Comparison of ENCODE assay signal across 11 cellular contexts in genomic region chr12:124556896-124557501, GRCh38. TPM values are rescaled to one million over a fixed set of nuclear protein-coding genes. Genes with fewer than 3 reads are reported as not detected.
DNase-seq lines count a peak whose midpoint lies in the region; ATAC-seq and TF ChIP-seq lines count a peak whose summit lies in the region.
"Had no signal": no experiment of that assay in that cellular context is flagged by ENCODE, and none has a peak within 500 bp of the region (broad histone marks: within the 10 kb centered on the region; RNA-seq: fewer than 3 reads in every experiment).

No MANE protein-coding gene starts in this region.

- no peak for ATAC-seq in left lung
- ATAC-seq: natural killer cell treated with Interleukin-12 subunit alpha and Interleukin-12 subunit beta and Interleukin-15 and Interleukin-18, amount 100 ng/mL, for 72 hours had no signal

- H3K27me3 ChIP-seq in left lung (no peaks in the 10 kb centered on the region), spleen (replicated peaks in 1 of 7) (no peaks in the 10 kb centered on the region), brain microvascular endothelial cell (replicated peaks) (no peaks in the 10 kb centered on the region)

- H3K4me1 ChIP-seq in HEK293 (ENCODE audit: control insufficient read depth, insufficient read depth, low read length) (peaks cover 15% of the 10 kb centered on the region), left lung (peaks cover 12 to 91% of the 10 kb centered on the region in 2 donors), spleen (peaks cover 29 to 100% (median 80%) of the 10 kb centered on the region in 6 donors)

- H3K27ac ChIP-seq in HEK293 (ENCODE audit: extremely low read depth, low read depth, low read length) (no peak overlapping the region), cingulate gyrus (ENCODE audit: low read depth, low read length) (peak overlapping the region; percentile 51), left lung (no peak overlapping the region), spleen (peak overlapping the region in 4 of 8 donors; percentile 13 to 29 (median 23)), brain microvascular endothelial cell (no peak overlapping the region)

- intact Hi-C loops in left lung (cut with DNase I) (no loop called here), spleen (cut with DNase I; ENCODE audit: low total_unique reads) (no loop called here)

- TF ChIP-seq POLR2A in spleen (IDR thresholded peaks at IDR 0.05) = no peak

- no peak for TF ChIP-seq CTCF in HEK293 (tag by site-specific recombination; IDR thresholded peaks at IDR 0.05)
- no peak for TF ChIP-seq CTCF in left lung (IDR thresholded peaks at IDR 0.05)
- TF ChIP-seq CTCF in spleen (IDR thresholded peaks at IDR 0.05 in 8 of 11, conservative IDR thresholded peaks at IDR 0.05 in 3 of 11) = no peak
- TF ChIP-seq CTCF in brain microvascular endothelial cell (IDR thresholded peaks at IDR 0.05; ENCODE audit: low read depth, low read length, missing control alignments) = no peak

- DNase-seq in left lung (peak; percentile 31 to 70), spleen (peak; percentile 66), NCI-H187 treated with DMSO at 0.1 percent for 48 hours (lab: John Stamatoyannopoulos, UW) (no peak), HCEC 1CT (no peak), brain microvascular endothelial cell (no peak)
- DNase-seq: activated CD4-positive, alpha-beta memory T cell treated with anti-CD3 and anti-CD28 coated beads, Interleukin-2, amount 10 ng/mL, durations not matched to agents 7 days and 5 days; cerebellar nuclear complex; Kasumi-1 had no signal

- H3K9me3 ChIP-seq in HEK293 (ENCODE audit: control insufficient read depth, insufficient read depth, low read depth, low read length) = no peaks in the 10 kb centered on the region
- peaks cover 0 to 1% of the 10 kb centered on the region in 2 donors for H3K9me3 ChIP-seq in left lung
- peaks cover 0 to 3% (median 0%) of the 10 kb centered on the region in 8 donors for H3K9me3 ChIP-seq in spleen

- no peak overlapping the region for H3K4me3 ChIP-seq in HEK293 (ENCODE audit: low read depth, low read length)
- no peak overlapping the region for H3K4me3 ChIP-seq in left lung
- no peak overlapping the region for H3K4me3 ChIP-seq in spleen
- H3K4me3 ChIP-seq in brain microvascular endothelial cell (ENCODE audit: low read depth, low read length) = no peak overlapping the region

- in situ Hi-C loops in brain microvascular endothelial cell (cut with HindIII; ENCODE audit: low pct_ligation_motif_present, low sequenced_read_pairs) = no loop called here

- H3K36me3 ChIP-seq in HEK293 (ENCODE audit: control insufficient read depth in 2 of 2, insufficient read depth in 1 of 2, low read length in 2 of 2) = no peaks in the 10 kb centered on the region
- H3K36me3 ChIP-seq in left lung = peaks cover 0 to 9% of the 10 kb centered on the region in 2 donors
- peaks cover 0 to 27% (median 0%) of the 10 kb centered on the region in 6 donors for H3K36me3 ChIP-seq in spleen
- H3K36me3 ChIP-seq in brain microvascular endothelial cell (replicated peaks) = no peaks in the 10 kb centered on the region

- CTCF ChIA-PET in HEK293 (lab: Yijun Ruan, JAX) = no interaction called here

- POLR2A ChIA-PET in HEK293 (lab: Yijun Ruan, JAX) = no interaction called here

- 74 to 85% (median 82%) methylated on average over 22 of the region's 22 CpGs for WGBS in spleen, 5 donors

TF ChIP-seq in HEK293, 187 proteins besides CTCF, POLR2A, EP300 and RAD21 (continues in another document):
- TF ChIP-seq ZNF704 (tag by site-specific recombination; IDR thresholded peaks at IDR 0.05) (no peak), ZBTB10 (tag by site-specific recombination; IDR thresholded peaks at IDR 0.05) (no peak), ZNF214 (tag by site-specific recombination; IDR thresholded peaks at IDR 0.05; ENCODE audit: borderline replicate concordance) (no peak), EGR2 (tag by site-specific recombination; IDR thresholded peaks at IDR 0.05; ENCODE audit: low read depth) (0 out of 2 replicates have a peak, but pooled peaks have one; percentile 7), KLF17 (tag by site-specific recombination; IDR thresholded peaks at IDR 0.05) (no peak), ZNF600 (tag by site-specific recombination; IDR thresholded peaks at IDR 0.05) (0 out of 2 replicates have a peak, but pooled peaks have one; percentile 13), ZNF692 (tag by site-specific recombination; IDR thresholded peaks at IDR 0.05) (no peak), ZBTB48 (tag by site-specific recombination; IDR thresholded peaks at IDR 0.05) (peak; percentile 29; the same call in 1 of the 2 replicates), ZNF23 (tag by site-specific recombination; IDR thresholded peaks at IDR 0.05; ENCODE audit: borderline replicate concordance) (no peak), ZNF175 (tag by site-specific recombination; IDR thresholded peaks at IDR 0.05) (no peak), KLF8 (tag by site-specific recombination; IDR thresholded peaks at IDR 0.05) (no peak), ZNF341 (tag by site-specific recombination; IDR thresholded peaks at IDR 0.05; ENCODE audit: low read depth) (0 out of 2 replicates have a peak, but pooled peaks have one; percentile 27), KLF9 (tag by site-specific recombination; IDR thresholded peaks at IDR 0.05; ENCODE audit: low read depth) (no peak), RBAK (tag by site-specific recombination; IDR thresholded peaks at IDR 0.05) (no peak), ZBTB20 (tag by site-specific recombination; IDR thresholded peaks at IDR 0.05) (no peak), ZIC2 (tag by site-specific recombination; IDR thresholded peaks at IDR 0.05) (peak; percentile 90), GLI4 (tag by site-specific recombination; IDR thresholded peaks at IDR 0.05) (no peak), ZNF776 (tag by site-specific recombination; IDR thresholded peaks at IDR 0.05; ENCODE audit: borderline replicate concordance) (no peak), ZNF513 (tag by site-specific recombination; IDR thresholded peaks at IDR 0.05) (no peak)

RNA-seq across cellular contexts. Expression of gene NCOR2, which starts 10.4 kb away (rescaled TPM):
- total RNA-seq in left lung (100 to 1,000 TPM; 289 to 331 TPM), spleen (100 to 1,000 TPM; 145 to 236 (median 174) TPM)
- polyA plus RNA-seq in spleen = 10 to 100 TPM; 13.2 to 60.6 (median 17.2) TPM

Comparison
In these comparisons a context has a peak if more than half of its experiments do, and no peak if none do; other contexts are left out.
1. DNase-seq: peak in left lung (2 of 2) and spleen (single experiment); none in NCI-H187 treated with DMSO at 0.1 percent for 48 hours (single experiment), HCEC 1CT (single experiment) and brain microvascular endothelial cell (single experiment).